17 cellular contexts compared by ENCODE assay signal in the genomic region with DNA sequence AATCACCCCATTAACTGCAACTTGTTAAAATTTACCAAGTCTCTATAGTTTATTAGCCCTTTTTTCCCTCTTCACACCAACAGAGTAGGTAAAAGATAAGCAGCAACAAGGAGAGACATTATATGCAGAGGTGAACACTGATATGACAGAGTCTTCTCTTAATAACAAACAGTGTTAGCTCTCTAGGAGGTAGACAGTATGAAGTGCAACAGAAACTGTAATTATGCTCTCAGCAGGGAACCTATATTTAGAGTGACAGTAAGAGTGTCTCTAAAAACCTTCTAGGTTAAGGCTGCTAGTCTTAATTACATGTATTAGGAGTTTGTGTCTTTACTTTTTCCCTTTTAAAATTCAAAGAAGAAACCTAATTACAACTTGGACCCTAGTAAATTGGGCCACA.
DNase-seq lines count a peak whose midpoint lies in the region; ATAC-seq and TF ChIP-seq lines count a peak whose summit lies in the region.
"Had no signal": no experiment of that assay in that cellular context is flagged by ENCODE, and none has a peak within 500 bp of the region (broad histone marks: within the 10 kb centered on the region; RNA-seq: fewer than 3 reads in every experiment).

No MANE protein-coding gene starts in this region.

- no peak overlapping the region for H3K9ac ChIP-seq in mesendoderm (ENCODE audit: low read length)
- H3K9ac ChIP-seq: GM23248, SK-N-SH had no signal

- TF ChIP-seq CTCF in GM13976 (IDR thresholded peaks at IDR 0.05; ENCODE audit: borderline replicate concordance, control extremely low read depth, extremely low read depth, insufficient read depth, missing control alignments) (no peak), GM13977 (IDR thresholded peaks at IDR 0.05; ENCODE audit: extremely low read depth, insufficient read depth, missing control alignments) (no peak)

- no peak overlapping the region for H3K4ac ChIP-seq in mesendoderm (ENCODE audit: low read depth, low read length)

- H4K5ac ChIP-seq in mesendoderm (ENCODE audit: low read length), result no peak overlapping the region

- H3K4me3 ChIP-seq in mesendoderm (ENCODE audit: low read length), result no peak overlapping the region
- H3K4me3 ChIP-seq: GM23248 had no signal

- DNase-seq in NCI-H1417 (lab: John Stamatoyannopoulos, UW) (peak; percentile 14 to 96 (median 74)), NCI-H2081 (lab: John Stamatoyannopoulos, UW) (peak; percentile 45 to 73), NCI-H69 (lab: John Stamatoyannopoulos, UW) (peak; percentile 95), mesendoderm (peak; percentile 22), GM13976 (ENCODE audit: low spot score) (no peak), GM13977 (ENCODE audit: low spot score) (no peak), middle frontal gyrus (ENCODE audit: extremely low spot score, low spot score) (no peak)
- DNase-seq: CD8-positive, alpha-beta memory T cell; EL; GM23248; NCI-H1930; NCI-H510A treated with DMSO at 0.1 percent for 48 hours; PC-3; SK-N-SH had no signal

- H3K36me3 ChIP-seq in mesendoderm (ENCODE audit: control insufficient read depth, insufficient read depth, low read length), result no peaks in the 10 kb centered on the region

- no peak overlapping the region for H4K8ac ChIP-seq in mesendoderm (ENCODE audit: low read depth, low read length)

- ATAC-seq in GM19023 (IDR thresholded peaks at IDR 0.05; ENCODE audit: unreplicated experiment), result no peak
- ATAC-seq: HCT116, PC-3, Right ventricle myocardium inferior had no signal

- H2BK120ac ChIP-seq in mesendoderm (ENCODE audit: low read depth, low read length), result no peak overlapping the region

- no peak overlapping the region for H2AK5ac ChIP-seq in mesendoderm (ENCODE audit: low read length)

- no peaks in the 10 kb centered on the region for H3K79me2 ChIP-seq in mesendoderm (ENCODE audit: control insufficient read depth, insufficient read depth, low read length)

- peaks cover 1% of the 10 kb centered on the region for H3K4me1 ChIP-seq in mesendoderm (ENCODE audit: control insufficient read depth, low read depth, low read length)

- no peak overlapping the region for H3K23ac ChIP-seq in mesendoderm (ENCODE audit: low read length)

- H2BK5ac ChIP-seq in mesendoderm (ENCODE audit: low read length), result no peak overlapping the region

- no peak overlapping the region for H3K4me2 ChIP-seq in mesendoderm (ENCODE audit: low read length)
- H3K4me2 ChIP-seq: SK-N-SH had no signal

- H2BK15ac ChIP-seq in mesendoderm (replicated peaks; ENCODE audit: low read depth), result no peak overlapping the region

- H3K27me3 ChIP-seq in mesendoderm (ENCODE audit: insufficient read depth, low read length, poor library complexity), result no peaks in the 10 kb centered on the region

- H3K79me1 ChIP-seq in mesendoderm (ENCODE audit: low read length), result no peaks in the 10 kb centered on the region

- in situ Hi-C loops in GM13976 (cut with MboI; ENCODE audit: low sequenced_read_pairs, unreplicated experiment) (no loop called here), GM13977 (cut with MboI; ENCODE audit: low pct_unique_long_range_greater_than_20kb, low sequenced_read_pairs, unreplicated experiment) (no loop called here)

- no peak overlapping the region for H3K18ac ChIP-seq in mesendoderm (ENCODE audit: low read length)

- no peak overlapping the region for H3K56ac ChIP-seq in mesendoderm (ENCODE audit: low read length)

- H3K27ac ChIP-seq in mesendoderm (ENCODE audit: low read depth, low read length), result no peak overlapping the region
- H3K27ac ChIP-seq: GM23248 had no signal

Comparison
In these comparisons a context has a peak if more than half of its experiments do, and no peak if none do; other contexts are left out.
1. DNase-seq: peak in NCI-H1417 (3 of 3), NCI-H2081 (2 of 2), NCI-H69 (single experiment) and mesendoderm (single experiment); none in GM13976 (single experiment), GM13977 (single experiment) and middle frontal gyrus (single experiment).